ENCODE assay signal across 8 cellular contexts in the genomic region with DNA sequence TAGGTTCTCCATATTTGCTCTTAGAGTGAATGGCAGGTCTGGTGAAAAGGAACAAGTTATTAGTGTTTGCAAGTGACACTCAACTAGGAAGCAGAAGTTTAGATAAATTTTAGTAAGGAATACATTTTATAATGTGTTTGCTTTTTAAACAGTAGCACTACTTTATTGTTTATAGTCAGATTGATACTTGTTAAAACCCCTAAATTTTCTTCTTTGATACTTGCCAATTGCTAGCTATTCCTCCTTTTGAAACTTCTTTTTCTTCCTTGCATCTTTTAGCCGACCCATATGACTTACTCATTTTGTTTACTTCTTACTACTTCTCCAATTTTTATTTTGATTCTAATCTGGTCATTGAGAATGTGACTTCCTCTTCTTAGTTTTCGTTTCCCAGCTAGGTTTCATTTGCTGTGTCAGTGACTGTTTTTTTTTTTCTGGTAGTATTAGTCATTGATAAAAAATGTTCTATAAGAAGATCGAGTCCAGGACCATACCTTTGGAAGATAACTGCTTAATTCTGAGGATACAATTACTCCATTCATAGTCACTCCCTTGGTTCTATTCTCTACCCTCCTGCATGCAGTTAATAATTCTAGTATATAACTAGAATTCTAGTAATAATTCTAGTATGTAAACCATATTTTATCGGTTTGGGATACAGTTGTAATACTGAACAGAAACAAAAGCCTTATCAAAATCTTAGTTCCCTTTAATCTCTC. TPM values are rescaled to one million over a fixed set of nuclear protein-coding genes. Genes with fewer than 3 reads are reported as not detected.
DNase-seq lines count a peak whose midpoint lies in the region; ATAC-seq, FAIRE-seq and TF ChIP-seq lines count a peak whose summit lies in the region.

No MANE protein-coding gene starts in this region.

- no peak for TF ChIP-seq CTCF in fibroblast of the aortic adventitia (IDR thresholded peaks at IDR 0.05; ENCODE audit: insufficient read depth, low read length)

- intact Hi-C loops in Right ventricle myocardium superior (cut with DNase I): loop anchor here (5.0 kb wide), 1 partner anchor 80 kb away; no protein-coding TSS in a partner anchor

- H3K4me3 ChIP-seq in fibroblast of the aortic adventitia (ENCODE audit: low read depth, low read length): no peak overlapping the region

- ATAC-seq in HG02678 (IDR thresholded peaks at IDR 0.05; ENCODE audit: unreplicated experiment) (peak; percentile 12), GM19455 (IDR thresholded peaks at IDR 0.05; ENCODE audit: unreplicated experiment) (no peak), Right ventricle myocardium superior (ENCODE audit: poor library complexity) (no peak)

- TF ChIP-seq POLR2A in GM12891 (IDR thresholded peaks at IDR 0.05; ENCODE audit: low read depth, low read length): no peak

- FAIRE-seq in GM12891 (lab: Jason Lieb, UNC): peak; percentile 28

- DNase-seq in GM12891 (ENCODE audit: insufficient read length, low spot score) (no peak), RPMI7951 (ENCODE audit: low read depth) (peak; percentile 57), fibroblast of the aortic adventitia (ENCODE audit: low read depth) (peak; percentile 40), retina (no peak), Right ventricle myocardium superior (no peak), activated gamma-delta T cell (lab: John Stamatoyannopoulos, UW) (no peak)

TF ChIP-seq in GM12891, 5 proteins besides CTCF, POLR2A, EP300 and RAD21:
- no peak for TF ChIP-seq POLR2AphosphoS5 (IDR thresholded peaks at IDR 0.05; ENCODE audit: low read depth, low read length)
- no peak for TF ChIP-seq TAF1 (IDR thresholded peaks at IDR 0.05; ENCODE audit: low read depth, low read length)
- no peak for TF ChIP-seq PAX5 (IDR thresholded peaks at IDR 0.05; ENCODE audit: insufficient read depth, low read length, severe bottlenecking)
- TF ChIP-seq SPI1 (IDR thresholded peaks at IDR 0.05; ENCODE audit: low read depth, low read length): peak; percentile 91
- no peak for TF ChIP-seq POU2F2 (IDR thresholded peaks at IDR 0.05; ENCODE audit: low read depth, low read length)
TF ChIP-seq in GM12891: peak in this region for 1.

RNA-seq across cellular contexts. Expression of gene RICTOR, which starts 2.7 kb away (rescaled TPM):
- polyA plus RNA-seq in GM12891 (2012; ENCODE audit: low read depth, missing spikeins): 3.6 TPM
- total RNA-seq in RPMI7951 (2014; rRNA removed; shearing (Covaris generic)): 19.6 and 21.0 TPM in 2 replicates
- 17.3 and 55.0 TPM in 2 replicates for total RNA-seq in fibroblast of the aortic adventitia (ENCODE audit: low replicate concordance)
- total RNA-seq in Right ventricle myocardium superior: 25.6 TPM

Comparison
In these comparisons a context has a peak if more than half of its experiments do, and no peak if none do; other contexts are left out.
1. DNase-seq: peak in RPMI7951 (single experiment) and fibroblast of the aortic adventitia (single experiment); none in GM12891 (single experiment), retina (single experiment), Right ventricle myocardium superior (single experiment) and activated gamma-delta T cell (single experiment).